1 cellular context compared by ENCODE assay signal in the genomic region with DNA sequence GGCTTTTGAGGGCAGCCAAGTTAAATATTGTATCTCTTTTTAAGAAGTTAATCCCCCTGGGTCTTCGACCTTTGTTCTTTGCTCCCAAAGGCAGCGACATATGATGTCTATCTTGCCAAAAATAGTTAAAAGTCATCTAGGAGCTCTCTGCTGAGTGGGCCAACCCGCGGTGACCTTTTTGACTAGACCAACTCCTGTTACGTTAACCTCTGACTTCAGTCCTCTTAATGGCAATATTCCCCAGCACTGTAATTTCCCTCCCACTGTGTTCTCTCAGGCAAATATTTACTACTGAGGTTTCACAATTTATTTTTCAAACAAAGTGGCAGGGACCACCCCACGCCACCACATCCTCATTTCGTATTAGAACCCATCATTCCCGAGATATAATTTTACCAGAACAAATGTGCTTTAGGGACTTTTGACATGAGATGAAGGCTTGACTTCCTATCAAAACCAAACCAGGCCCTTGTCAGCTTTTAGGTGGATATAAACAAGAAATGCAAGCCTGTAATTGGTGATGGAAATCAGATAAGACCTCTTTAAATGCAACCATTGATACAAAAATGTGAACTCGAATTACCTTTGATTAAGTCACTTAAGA.
A peak's percentile ranks its signal among the peaks of the same experiment; 100 is the strongest.
TF ChIP-seq lines count a peak whose summit lies in the region.

No MANE protein-coding gene starts in this region.

TF ChIP-seq in HEK293, 187 proteins besides CTCF, POLR2A, EP300 and RAD21 (continued from another document):
- TF ChIP-seq ZIC2 (tag by site-specific recombination; IDR thresholded peaks at IDR 0.05): peak; percentile 48; the same call in 1 of the 2 replicates
- no peak for TF ChIP-seq KLF17 (tag by site-specific recombination; IDR thresholded peaks at IDR 0.05)
- peak; percentile 71; the same call in 1 of the 2 replicates for TF ChIP-seq TRIM28 (IDR thresholded peaks at IDR 0.05; ENCODE audit: borderline replicate concordance, low read length)
- TF ChIP-seq, protein P1, sequence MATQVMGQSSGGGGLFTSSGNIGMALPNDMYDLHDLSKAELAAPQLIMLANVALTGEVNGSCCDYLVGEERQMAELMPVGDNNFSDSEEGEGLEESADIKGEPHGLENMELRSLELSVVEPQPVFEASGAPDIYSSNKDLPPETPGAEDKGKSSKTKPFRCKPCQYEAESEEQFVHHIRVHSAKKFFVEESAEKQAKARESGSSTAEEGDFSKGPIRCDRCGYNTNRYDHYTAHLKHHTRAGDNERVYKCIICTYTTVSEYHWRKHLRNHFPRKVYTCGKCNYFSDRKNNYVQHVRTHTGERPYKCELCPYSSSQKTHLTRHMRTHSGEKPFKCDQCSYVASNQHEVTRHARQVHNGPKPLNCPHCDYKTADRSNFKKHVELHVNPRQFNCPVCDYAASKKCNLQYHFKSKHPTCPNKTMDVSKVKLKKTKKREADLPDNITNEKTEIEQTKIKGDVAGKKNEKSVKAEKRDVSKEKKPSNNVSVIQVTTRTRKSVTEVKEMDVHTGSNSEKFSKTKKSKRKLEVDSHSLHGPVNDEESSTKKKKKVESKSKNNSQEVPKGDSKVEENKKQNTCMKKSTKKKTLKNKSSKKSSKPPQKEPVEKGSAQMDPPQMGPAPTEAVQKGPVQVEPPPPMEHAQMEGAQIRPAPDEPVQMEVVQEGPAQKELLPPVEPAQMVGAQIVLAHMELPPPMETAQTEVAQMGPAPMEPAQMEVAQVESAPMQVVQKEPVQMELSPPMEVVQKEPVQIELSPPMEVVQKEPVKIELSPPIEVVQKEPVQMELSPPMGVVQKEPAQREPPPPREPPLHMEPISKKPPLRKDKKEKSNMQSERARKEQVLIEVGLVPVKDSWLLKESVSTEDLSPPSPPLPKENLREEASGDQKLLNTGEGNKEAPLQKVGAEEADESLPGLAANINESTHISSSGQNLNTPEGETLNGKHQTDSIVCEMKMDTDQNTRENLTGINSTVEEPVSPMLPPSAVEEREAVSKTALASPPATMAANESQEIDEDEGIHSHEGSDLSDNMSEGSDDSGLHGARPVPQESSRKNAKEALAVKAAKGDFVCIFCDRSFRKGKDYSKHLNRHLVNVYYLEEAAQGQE (tag by site-specific recombination; IDR thresholded peaks at IDR 0.05): no peak
